In genomic region chr2:53575606-53576360, GRCh38 we compare ENCODE assay signal across 20 cellular contexts.
DNase-seq lines count a peak whose midpoint lies in the region; ATAC-seq, FAIRE-seq and TF ChIP-seq lines count a peak whose summit lies in the region.
"Had no signal": no experiment of that assay in that cellular context is flagged by ENCODE, and none has a peak within 500 bp of the region (broad histone marks: within the 10 kb centered on the region; RNA-seq: fewer than 3 reads in every experiment).

No MANE protein-coding gene starts in this region.

- no peak for FAIRE-seq in HTR-8/SVneo (lab: Jason Lieb, UNC)

- CTCF ChIA-PET in A673 (lab: Charles Lee): no interaction called here

- H3K4me1 ChIP-seq in A673 (ENCODE audit: insufficient read depth, low read length, poor library complexity, severe bottlenecking): no peaks in the 10 kb centered on the region
- peaks cover 22% of the 10 kb centered on the region for H3K4me1 ChIP-seq in SJSA1 (replicated peaks)
- H3K4me1 ChIP-seq: Caco-2 had no signal

- H3K36me3 ChIP-seq in A673 (ENCODE audit: insufficient read depth, low read length, poor library complexity, severe bottlenecking): no peaks in the 10 kb centered on the region
- H3K36me3 ChIP-seq in SJSA1: no peaks in the 10 kb centered on the region
- H3K36me3 ChIP-seq: esophagus squamous epithelium, thoracic aorta had no signal

- H3K27me3 ChIP-seq in A673 (replicated peaks; ENCODE audit: insufficient read depth, low read depth, low read length, poor library complexity): no peaks in the 10 kb centered on the region
- H3K27me3 ChIP-seq in SJSA1 (replicated peaks): no peaks in the 10 kb centered on the region
- H3K27me3 ChIP-seq: esophagus squamous epithelium had no signal

- H3K27ac ChIP-seq in A673 (ENCODE audit: low read depth, low read length, poor library complexity, severe bottlenecking): no peak overlapping the region
- H3K27ac ChIP-seq in SJSA1: peak overlapping the region; percentile 91
- H3K27ac ChIP-seq: esophagus squamous epithelium, HL-60, thoracic aorta had no signal

- BruUV-seq in A673 (replicated peaks; lab: Mats Ljungman, UMichigan): no TSS peak

- DNase-seq in A673 (ENCODE audit: low spot score) (peak; percentile 37), NCI-H1092 (lab: John Stamatoyannopoulos, UW) (peak; percentile 13), SJSA1 (ENCODE audit: low read depth in 1 of 2, low spot score in 2 of 2) (peak; percentile 73 to 80), hepatic stellate cell (ENCODE audit: low spot score) (peak; percentile 8), HTR-8/SVneo (ENCODE audit: insufficient read length, low spot score) (no peak), DMS53 (lab: John Stamatoyannopoulos, UW) (no peak)
- DNase-seq in activated CD4-positive, CD25-positive, alpha-beta regulatory T cell treated with anti-CD3 and anti-CD28 coated beads, Interleukin-2, amount 50 U/mL, for 72 hours: no peak
- DNase-seq: activated naive CD8-positive, alpha-beta T cell treated with anti-CD3 and anti-CD28 coated beads for 36 hours; Caco-2; cerebellar nuclear complex; esophagus squamous epithelium; Karpas-422; mammary epithelial cell; nucleus accumbens; stimulated activated CD4-positive, alpha-beta T cell treated with anti-CD3 and anti-CD28 coated beads, Interleukin-12 subunit alpha, Interleukin-12 subunit beta, amount 100 ng/mL, for 4 hours; T-cell had no signal

- ATAC-seq in GM21529 (IDR thresholded peaks at IDR 0.05; ENCODE audit: unreplicated experiment): no peak
- ATAC-seq: HCT116, T-cell had no signal

- no peak overlapping the region for H3K4me3 ChIP-seq in A673 (ENCODE audit: low read depth, low read length, poor library complexity, severe bottlenecking)
- H3K4me3 ChIP-seq in SJSA1: peak overlapping the region; percentile 11; the same call in 1 of the 2 replicates
- H3K4me3 ChIP-seq: thoracic aorta had no signal

- no peaks in the 10 kb centered on the region for H3K9me3 ChIP-seq in A673 (ENCODE audit: low read depth, low read length, poor library complexity, severe bottlenecking)
- H3K9me3 ChIP-seq in SJSA1 (replicated peaks): no peaks in the 10 kb centered on the region
- H3K9me3 ChIP-seq: Caco-2, esophagus squamous epithelium, thoracic aorta had no signal

- POLR2A ChIA-PET in A673 (lab: Charles Lee; ENCODE audit: low non-redundant PET): no interaction called here

- TF ChIP-seq CTCF in A673 (conservative IDR thresholded peaks at IDR 0.05; ENCODE audit: low read depth, low read length): no peak

- intact Hi-C loops in A673 (cut with micrococcal nuclease; ENCODE audit: unreplicated experiment): no loop called here

Comparison
In these comparisons a context has a peak if more than half of its experiments do, and no peak if none do; other contexts are left out.
1. DNase-seq: peak in A673 (single experiment), NCI-H1092 (single experiment), SJSA1 (2 of 2) and hepatic stellate cell (single experiment); none in activated CD4-positive, CD25-positive, alpha-beta regulatory T cell treated with anti-CD3 and anti-CD28 coated beads, Interleukin-2, amount 50 U/mL, for 72 hours (single experiment), HTR-8/SVneo (single experiment) and DMS53 (single experiment).